In the genomic region with DNA sequence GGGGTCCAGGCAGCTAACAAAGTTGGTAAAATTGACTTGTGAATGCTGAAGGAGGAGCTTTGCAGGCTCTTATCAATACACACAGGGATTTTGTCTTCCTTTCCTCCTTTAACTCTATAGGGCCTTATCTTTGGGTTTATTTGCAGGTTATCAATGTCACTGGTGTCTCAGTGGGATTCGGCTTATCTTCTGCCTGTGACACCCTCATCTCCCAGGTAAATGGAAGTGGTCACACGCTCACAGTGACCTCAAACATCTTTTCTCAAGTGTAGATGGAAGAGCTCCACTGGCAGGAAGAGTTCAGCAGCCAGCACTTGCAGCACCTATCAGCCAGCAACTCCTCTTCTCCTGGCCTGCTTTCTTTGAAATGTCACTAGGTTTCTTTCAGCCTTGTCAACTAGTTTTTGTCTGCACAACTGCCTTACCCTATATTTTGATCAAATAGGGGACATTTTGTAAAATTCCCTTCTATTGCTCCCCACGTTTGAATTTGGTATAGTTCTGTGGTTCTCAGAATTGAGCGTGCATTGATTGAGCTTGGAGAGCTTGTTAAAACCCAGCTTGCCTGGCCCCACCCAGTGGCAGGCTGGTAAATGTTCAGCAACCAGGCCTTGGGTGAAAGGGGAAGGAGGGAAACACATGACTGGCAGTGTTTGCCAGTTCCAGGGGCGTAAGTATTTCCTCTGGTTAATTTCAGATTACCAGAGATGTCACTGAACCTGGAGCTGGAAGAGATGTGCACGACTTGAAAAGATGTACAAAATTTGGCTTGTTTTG, we compare ENCODE assay signal across 1 cellular context.
TF ChIP-seq lines count a peak whose summit lies in the region.

No MANE protein-coding gene starts in this region.

TF ChIP-seq in HCT116, 20 proteins besides CTCF, POLR2A, EP300 and RAD21 (continued from another document):
- TF ChIP-seq SRF (IDR thresholded peaks at IDR 0.05; ENCODE audit: low read depth) = no peak
